Comparison of ENCODE assay signal across 8 cellular contexts in the genomic region with DNA sequence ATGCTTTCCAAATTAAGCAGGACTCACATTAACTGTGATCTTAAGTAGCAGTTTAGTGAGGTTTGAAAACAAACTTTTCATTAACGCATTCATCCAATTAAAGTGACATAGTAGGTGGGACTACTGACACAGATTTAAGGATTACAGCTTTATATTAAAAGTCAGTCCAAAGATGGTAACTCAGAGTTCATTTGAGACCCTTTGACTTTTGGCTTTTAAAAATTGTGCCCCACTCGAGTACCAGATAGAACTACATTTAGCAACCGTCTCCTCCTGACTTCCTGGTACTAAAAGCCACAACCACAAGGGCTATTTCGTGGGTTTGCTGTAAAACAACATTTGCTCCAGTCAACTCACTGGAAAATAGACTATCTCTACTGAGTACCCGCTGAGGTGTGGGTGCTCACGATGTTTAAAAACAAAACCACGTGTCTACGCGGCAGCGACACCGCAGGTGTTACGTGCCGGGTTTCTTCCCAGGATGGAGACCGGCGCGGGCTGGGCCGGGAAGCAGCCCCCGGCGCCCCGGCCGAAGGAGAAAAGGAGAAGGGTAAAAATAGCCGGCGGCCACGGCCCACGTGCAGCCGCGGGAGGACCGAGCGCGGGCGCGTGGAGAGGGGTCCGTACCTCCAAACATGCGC.
A peak's percentile ranks its signal among the peaks of the same experiment; 100 is the strongest.
DNase-seq lines count a peak whose midpoint lies in the region; ATAC-seq, FAIRE-seq and TF ChIP-seq lines count a peak whose summit lies in the region.
"Not testable (repeated sequence)": the region's sequence is repeated elsewhere in the genome, so short reads cannot be mapped to it uniquely, and the experiment has no call there.

No MANE protein-coding gene starts in this region.

- not testable (repeated sequence) for H3F3A ChIP-seq in neural cell (ENCODE audit: insufficient read depth, low read length, poor library complexity, severe bottlenecking)

- TF ChIP-seq CTCF in HCT116 (IDR thresholded peaks at IDR 0.05 in 2 of 3, conservative IDR thresholded peaks at IDR 0.05 in 1 of 3; ENCODE audit: borderline replicate concordance in 1 of 3, insufficient read depth in 1 of 3, low read depth in 2 of 3, low read length in 2 of 3); brain microvascular endothelial cell (IDR thresholded peaks at IDR 0.05; ENCODE audit: low read depth, low read length, missing control alignments); left ventricle myocardium inferior (IDR thresholded peaks at IDR 0.05; ENCODE audit: borderline replicate concordance); neural cell (IDR thresholded peaks at IDR 0.05; ENCODE audit: poor library complexity, severe bottlenecking); tibial nerve (IDR thresholded peaks at IDR 0.05): not testable (repeated sequence)

- not testable (repeated sequence) for H3K36me3 ChIP-seq in HCT116 (ENCODE audit: control insufficient read depth in 1 of 2, insufficient read depth in 2 of 2, low read length in 2 of 2); brain microvascular endothelial cell (replicated peaks); left ventricle myocardium inferior; neural cell (ENCODE audit: insufficient read depth, low read length); tibial nerve

- RAD21 ChIA-PET in HCT116 (lab: Charles Lee; ENCODE audit: low non-redundant PET in 1 of 2, low total read pairs in 2 of 2, uncharacterized antibody in 2 of 2, unreplicated experiment in 2 of 2) = not testable (repeated sequence)

- peak; percentile 92 for FAIRE-seq in GM12891 (lab: Jason Lieb, UNC)

- TF ChIP-seq EP300 in neural cell (conservative IDR thresholded peaks at IDR 0.05; ENCODE audit: poor library complexity, severe bottlenecking); tibial nerve (IDR thresholded peaks at IDR 0.05): not testable (repeated sequence)

- peak overlapping the region; percentile 77 for H3K4me2 ChIP-seq in HCT116 (ENCODE audit: low read length)
- H3K4me2 ChIP-seq in neural cell (ENCODE audit: low read length) = not testable (repeated sequence)

- peak; percentile 65 for ATAC-seq in HCT116

- peak overlapping the region; percentile 14 for H2AFZ ChIP-seq in HCT116 (ENCODE audit: low read depth, low read length, poor library complexity, severe bottlenecking)
- not testable (repeated sequence) for H2AFZ ChIP-seq in neural cell (ENCODE audit: low read depth, low read length)

- not testable (repeated sequence) for H3K27me3 ChIP-seq in HCT116 (ENCODE audit: insufficient read depth, low read length); brain microvascular endothelial cell (replicated peaks); left ventricle myocardium inferior (ENCODE audit: low read depth); neural cell (ENCODE audit: insufficient read depth, low read depth, low read length); tibial nerve

- TF ChIP-seq POLR2A in GM12891 (IDR thresholded peaks at IDR 0.05; ENCODE audit: low read depth, low read length); HCT116 (IDR thresholded peaks at IDR 0.05; ENCODE audit: borderline replicate concordance, extremely low read depth, insufficient read depth, insufficient read length); tibial nerve (IDR thresholded peaks at IDR 0.05): not testable (repeated sequence)

- POLR2A ChIA-PET in HCT116 (lab: Charles Lee) = not testable (repeated sequence)

- H3K4me1 ChIP-seq in HCT116 (ENCODE audit: control insufficient read depth in 1 of 2, insufficient read depth in 2 of 2, low read length in 2 of 2) = not testable (repeated sequence)
- H3K4me1 ChIP-seq in left ventricle myocardium inferior (peaks cover 41% of the 10 kb centered on the region), tibial nerve (peaks cover 0 to 20% (median 0%) of the 10 kb centered on the region in 4 donors)

- peak overlapping the region; percentile 70 for H3K9ac ChIP-seq in HCT116 (ENCODE audit: low read length)
- peak overlapping the region; percentile 70 for H3K9ac ChIP-seq in neural cell (ENCODE audit: low read length)

- WGBS in tibial nerve, 2 donors = 1 to 2% methylated on average over 29 to 34 of the region's 34 CpGs

- H4K20me1 ChIP-seq in HCT116 (ENCODE audit: insufficient read depth); neural cell (ENCODE audit: insufficient read depth): not testable (repeated sequence)

- H3K4me3 ChIP-seq in HCT116 (replicated peaks in 1 of 2; ENCODE audit: low read depth in 1 of 2, low read length in 2 of 2) (peak overlapping the region; percentile 55 to 66), brain microvascular endothelial cell (ENCODE audit: low read depth, low read length) (peak overlapping the region; percentile 72), left ventricle myocardium inferior (peak overlapping the region; percentile 93), neural cell (ENCODE audit: low read length) (peak overlapping the region; percentile 73), tibial nerve (peak overlapping the region; percentile 64 to 91 (median 80))
- H3K4me3 ChIP-seq in Jurkat, Clone E6-1 (ENCODE audit: low read length) = peak overlapping the region; percentile 57

- H3K9me3 ChIP-seq in HCT116 (ENCODE audit: control insufficient read depth in 1 of 2, insufficient read depth in 1 of 2, low read depth in 1 of 2, low read length in 2 of 2); left ventricle myocardium inferior (replicated peaks); neural cell (ENCODE audit: low read length); tibial nerve: not testable (repeated sequence)

- not testable (repeated sequence) for TF ChIP-seq RAD21 in HCT116 (IDR thresholded peaks at IDR 0.05; ENCODE audit: low read depth); neural cell (conservative IDR thresholded peaks at IDR 0.05)

- DNase-seq in GM12891 (ENCODE audit: insufficient read length, low spot score); HCT116 (ENCODE audit: low read depth, low spot score); brain microvascular endothelial cell; left ventricle myocardium inferior; tibial nerve (ENCODE audit: low spot score in 2 of 2): not testable (repeated sequence)
- peak; percentile 9 for DNase-seq in Jurkat, Clone E6-1 (ENCODE audit: low read depth, low spot score)
- peak; percentile 8 for DNase-seq in SKM-1 treated with dmso at 0.1 percent for 144 hours (lab: John Stamatoyannopoulos, UW; ENCODE audit: unreplicated experiment)

- intact Hi-C loops in HCT116 (cut with micrococcal nuclease); left ventricle myocardium inferior (cut with micrococcal nuclease): not testable (repeated sequence)

- H3K27ac ChIP-seq in HCT116 (ENCODE audit: low read depth, low read length) (peak overlapping the region; percentile 94), left ventricle myocardium inferior (replicated peaks) (peak overlapping the region; percentile 99), tibial nerve (peak overlapping the region; percentile 82 to 96 (median 94))
- not testable (repeated sequence) for H3K27ac ChIP-seq in brain microvascular endothelial cell; neural cell (ENCODE audit: low read length)

- not testable (repeated sequence) for H3K79me2 ChIP-seq in HCT116 (ENCODE audit: insufficient read depth, low read length); neural cell (replicated peaks; ENCODE audit: insufficient read depth, low read length)

- not testable (repeated sequence) for BruUV-seq in HCT116 (replicated peaks; lab: Mats Ljungman, UMichigan)

- H3K9me2 ChIP-seq in HCT116 (ENCODE audit: insufficient read depth); neural cell (ENCODE audit: insufficient read depth, low read length): not testable (repeated sequence)

- CTCF ChIA-PET in HCT116 (lab: Charles Lee) = not testable (repeated sequence)

- in situ Hi-C loops in brain microvascular endothelial cell (cut with HindIII; ENCODE audit: low pct_ligation_motif_present, low sequenced_read_pairs) = not testable (repeated sequence)

TF ChIP-seq in HCT116, 20 proteins besides CTCF, POLR2A, EP300 and RAD21:
- TF ChIP-seq, protein P1, sequence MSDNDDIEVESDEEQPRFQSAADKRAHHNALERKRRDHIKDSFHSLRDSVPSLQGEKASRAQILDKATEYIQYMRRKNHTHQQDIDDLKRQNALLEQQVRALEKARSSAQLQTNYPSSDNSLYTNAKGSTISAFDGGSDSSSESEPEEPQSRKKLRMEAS (IDR thresholded peaks at IDR 0.05) = 0 out of 2 replicates have a peak, but pooled peaks have one; percentile 9

TF ChIP-seq in neural cell, 6 proteins besides CTCF, POLR2A, EP300 and RAD21:
- TF ChIP-seq MXI1 (conservative IDR thresholded peaks at IDR 0.05; ENCODE audit: poor library complexity, severe bottlenecking) = peak; percentile 83
